In genomic region chr17:19978803-19979202, GRCh38 we compare ENCODE assay signal across 7 cellular contexts. TPM values are rescaled to one million over a fixed set of nuclear protein-coding genes. Genes with fewer than 3 reads are reported as not detected.
DNase-seq lines count a peak whose midpoint lies in the region; ATAC-seq, FAIRE-seq and TF ChIP-seq lines count a peak whose summit lies in the region.

No MANE protein-coding gene starts in this region.

- H3K4me3 ChIP-seq in OCI-LY7 (ENCODE audit: low read depth, low read length, poor library complexity, severe bottlenecking): peak overlapping the region; percentile 97
- peak overlapping the region; percentile 97 for H3K4me3 ChIP-seq in smooth muscle cell

- H3K4me3 Mint-ChIP-seq in H9: peak overlapping the region; percentile 91 to 95
- H3K4me3 Mint-ChIP-seq in effector memory CD8-positive, alpha-beta T cell: peak overlapping the region; percentile 96 to 98

- no peak overlapping the region for H4K5ac ChIP-seq in H9 (ENCODE audit: insufficient read length, low read depth, low read length)

- H3K9me3 ChIP-seq in H9 (ENCODE audit: control insufficient read depth, low read depth, low read length) (no peaks in the 10 kb centered on the region), OCI-LY7 (ENCODE audit: low read length) (peaks cover 7% of the 10 kb centered on the region; the same call in 1 of the 2 replicates), smooth muscle cell (replicated peaks; ENCODE audit: low read depth) (no peaks in the 10 kb centered on the region)

- POLR2A ChIA-PET in OCI-LY7 (lab: Charles Lee): no interaction called here

- no peak for FAIRE-seq in urothelium cell line (lab: Jason Lieb, UNC)

- peaks cover 24% of the 10 kb centered on the region for H3K36me3 ChIP-seq in OCI-LY7 (ENCODE audit: insufficient read depth, low read length)
- H3K36me3 ChIP-seq in smooth muscle cell (ENCODE audit: low read depth): no peaks in the 10 kb centered on the region

- H3T11ph ChIP-seq in H9 (ENCODE audit: low read length): no peak overlapping the region

- peaks cover 6% of the 10 kb centered on the region for H3K79me1 ChIP-seq in H9 (ENCODE audit: insufficient read depth, low read depth, low read length, poor library complexity, severe bottlenecking)

- no peak for ATAC-seq in effector memory CD8-positive, alpha-beta T cell (replicated peaks)
- no peak for ATAC-seq in GM19467 (IDR thresholded peaks at IDR 0.05; ENCODE audit: unreplicated experiment)

- no peak overlapping the region for H4K91ac ChIP-seq in H9 (ENCODE audit: insufficient read length, low read depth, low read length)

- H3K79me2 ChIP-seq in H9 (ENCODE audit: insufficient read depth, low read length): peaks cover 26% of the 10 kb centered on the region; the same call in 1 of the 2 replicates
- peaks cover 40% of the 10 kb centered on the region for H3K79me2 ChIP-seq in OCI-LY7 (ENCODE audit: insufficient read depth, low read depth, low read length)
- H3K79me2 ChIP-seq in smooth muscle cell (ENCODE audit: low read depth): peaks cover 39% of the 10 kb centered on the region

- no peak overlapping the region for H4K8ac ChIP-seq in H9 (replicated peaks; ENCODE audit: insufficient read length, low read depth, low read length)

- peak overlapping the region; percentile 52 for H3K4me2 ChIP-seq in H9 (ENCODE audit: insufficient read depth, insufficient read length, low read length)
- H3K4me2 ChIP-seq in OCI-LY7 (ENCODE audit: low read length): peak overlapping the region; percentile 82
- H3K4me2 ChIP-seq in smooth muscle cell: peak overlapping the region; percentile 91

- peaks cover 13 to 29% (median 18%) of the 10 kb centered on the region in 3 experiments for H3K36me3 Mint-ChIP-seq in H9 (ENCODE audit: insufficient read depth in 1 of 3, low read depth in 3 of 3)
- H3K36me3 Mint-ChIP-seq in effector memory CD8-positive, alpha-beta T cell (ENCODE audit: insufficient read depth): peaks cover 14% of the 10 kb centered on the region

- no CpG with 5 or more reads among the region's 13 CpGs for WGBS in H9 (ENCODE audit: extremely low coverage, insufficient read length, low lambda C conversion rate)
- WGBS in smooth muscle cell (ENCODE audit: low lambda C conversion rate): 16% methylated on average over 13 of the region's 13 CpGs

- no peak overlapping the region for H2BK20ac ChIP-seq in H9 (ENCODE audit: low read depth, low read length, poor library complexity, severe bottlenecking)

- H3K4ac ChIP-seq in H9 (ENCODE audit: low read depth, low read length): no peak overlapping the region

- H3K18ac ChIP-seq in H9 (ENCODE audit: insufficient read length, low read depth, low read length): no peak overlapping the region

- no peaks in the 10 kb centered on the region for H3K4me1 ChIP-seq in H9 (ENCODE audit: insufficient read depth, low read length)
- H3K4me1 ChIP-seq in OCI-LY7 (ENCODE audit: insufficient read depth, low read length, poor library complexity, severe bottlenecking): peaks cover 31% of the 10 kb centered on the region
- H3K4me1 ChIP-seq in smooth muscle cell (ENCODE audit: low read depth): peaks cover 23% of the 10 kb centered on the region

- H2AK5ac ChIP-seq in H9 (ENCODE audit: insufficient read length, low read length): no peak overlapping the region

- peaks cover 5% of the 10 kb centered on the region for H3K27me3 Mint-ChIP-seq in H9 (ENCODE audit: low read depth)
- H3K27me3 Mint-ChIP-seq in effector memory CD8-positive, alpha-beta T cell: no peaks in the 10 kb centered on the region

- no peak overlapping the region for H2BK15ac ChIP-seq in H9 (ENCODE audit: low read depth, low read length)

- H2BK5ac ChIP-seq in H9 (ENCODE audit: insufficient read length, low read length): no peak overlapping the region

- H2BK120ac ChIP-seq in H9 (ENCODE audit: low read depth, low read length, poor library complexity, severe bottlenecking): no peak overlapping the region

- H2BK12ac ChIP-seq in H9 (ENCODE audit: insufficient read length, low read depth, low read length): no peak overlapping the region

- H3K27me3 ChIP-seq in H9 (ENCODE audit: insufficient read depth, low read length): no peaks in the 10 kb centered on the region
- H3K27me3 ChIP-seq in smooth muscle cell (ENCODE audit: low read depth): no peaks in the 10 kb centered on the region

- H2AFZ ChIP-seq in H9 (ENCODE audit: low read length) (no peak overlapping the region), OCI-LY7 (ENCODE audit: low read length) (peak overlapping the region; percentile 77), smooth muscle cell (ENCODE audit: low read depth) (peak overlapping the region; percentile 92)

- TF ChIP-seq CTCF in H9 (conservative IDR thresholded peaks at IDR 0.05) (no peak), OCI-LY7 (conservative IDR thresholded peaks at IDR 0.05; ENCODE audit: low read length) (no peak), smooth muscle cell (IDR thresholded peaks at IDR 0.05; ENCODE audit: borderline replicate concordance, insufficient read depth, poor library complexity, severe bottlenecking) (no peak)

- intact Hi-C loops in OCI-LY7 (cut with micrococcal nuclease; ENCODE audit: unreplicated experiment): no loop called here

- no peak overlapping the region for H3K56ac ChIP-seq in H9 (ENCODE audit: insufficient read length, low read depth, low read length)

- H3K23me2 ChIP-seq in H9 (ENCODE audit: insufficient read length, low read depth, low read length, poor library complexity, severe bottlenecking): no peaks in the 10 kb centered on the region

- peak overlapping the region; percentile 73 for H3K9ac ChIP-seq in H9 (ENCODE audit: extremely low read depth, insufficient read length, low read length)
- peak overlapping the region; percentile 14 for H3K9ac ChIP-seq in smooth muscle cell (ENCODE audit: low read depth)

- H3K27ac ChIP-seq in H9 (ENCODE audit: insufficient read length, low read depth, low read length) (no peak overlapping the region), OCI-LY7 (ENCODE audit: low read depth, low read length, poor library complexity, severe bottlenecking) (peak overlapping the region; percentile 85), smooth muscle cell (ENCODE audit: low read depth) (peak overlapping the region; percentile 75)

- BruUV-seq in OCI-LY7 (replicated peaks; lab: Mats Ljungman, UMichigan): no TSS peak

- H3K14ac ChIP-seq in H9 (ENCODE audit: insufficient read depth, low read length): no peak overlapping the region

- H3K9me3 Mint-ChIP-seq in H9: peaks cover 8% of the 10 kb centered on the region in 2 experiments
- no peaks in the 10 kb centered on the region for H3K9me3 Mint-ChIP-seq in effector memory CD8-positive, alpha-beta T cell

- H3K4me1 Mint-ChIP-seq in H9: peaks cover 24 to 27% of the 10 kb centered on the region in 2 experiments
- H3K4me1 Mint-ChIP-seq in effector memory CD8-positive, alpha-beta T cell (ENCODE audit: low read depth in 2 of 2): peaks cover 23 to 31% of the 10 kb centered on the region in 2 donors

- H3K27ac Mint-ChIP-seq in H9: peak overlapping the region; percentile 97 to 99 (median 98); a peak in 4 of 7 replicates
- H3K27ac Mint-ChIP-seq in effector memory CD8-positive, alpha-beta T cell: peak overlapping the region; percentile 97 to 98

- peaks cover 11% of the 10 kb centered on the region for H3F3A ChIP-seq in smooth muscle cell (ENCODE audit: low read depth)

- H3K23ac ChIP-seq in H9 (ENCODE audit: insufficient read length, low read depth, low read length): no peak overlapping the region

- H3K9me2 ChIP-seq in OCI-LY7 (ENCODE audit: insufficient read depth, low read length): no peaks in the 10 kb centered on the region

- DNase-seq in H9 (peak; percentile 68), OCI-LY7 (ENCODE audit: low spot score) (no peak), smooth muscle cell (lab: John Stamatoyannopoulos, UW; ENCODE audit: unreplicated experiment) (no peak), urothelium cell line (ENCODE audit: low spot score) (no peak), RKO (ENCODE audit: low spot score) (no peak)
- no peak for DNase-seq in effector memory CD8-positive, alpha-beta T cell

- CTCF ChIA-PET in OCI-LY7 (lab: Charles Lee; ENCODE audit: unreplicated experiment): no interaction called here

- H4K20me1 ChIP-seq in H9 (ENCODE audit: control insufficient read depth, insufficient read depth, insufficient read length) (no peaks in the 10 kb centered on the region), OCI-LY7 (ENCODE audit: insufficient read depth, low read length) (no peaks in the 10 kb centered on the region), smooth muscle cell (ENCODE audit: low read depth) (peaks cover 8% of the 10 kb centered on the region)

RNA-seq across cellular contexts. Expression of gene AKAP10, which starts 1.2 kb away (rescaled TPM):
- total RNA-seq in H9 (2021) (20.2 and 21.5 TPM in 2 replicates), OCI-LY7 (2022) (33.8 and 35.7 TPM in 2 replicates), smooth muscle cell (28.4 and 28.6 TPM in 2 replicates)
- total RNA-seq in OCI-LY7 (2014; rRNA removed; shearing (Covaris generic)): 16.1 and 20.5 TPM in 2 replicates
- polyA plus RNA-seq in smooth muscle cell: 23.7 and 28.0 TPM in 2 replicates

RNA-seq across cellular contexts. Expression of gene SPECC1, which starts 30.4 kb away (rescaled TPM):
- total RNA-seq in H9 (2021) (65.7 and 68.9 TPM in 2 replicates), OCI-LY7 (2022) (2.8 and 5.8 TPM in 2 replicates), smooth muscle cell (72.0 and 96.0 TPM in 2 replicates)
- total RNA-seq in OCI-LY7 (2014; rRNA removed; shearing (Covaris generic)): 0.47 and 0.64 TPM in 2 replicates
- 20.0 and 31.3 TPM in 2 replicates for polyA plus RNA-seq in smooth muscle cell
